Comparison of ENCODE assay signal across 8 cellular contexts in the genomic region with DNA sequence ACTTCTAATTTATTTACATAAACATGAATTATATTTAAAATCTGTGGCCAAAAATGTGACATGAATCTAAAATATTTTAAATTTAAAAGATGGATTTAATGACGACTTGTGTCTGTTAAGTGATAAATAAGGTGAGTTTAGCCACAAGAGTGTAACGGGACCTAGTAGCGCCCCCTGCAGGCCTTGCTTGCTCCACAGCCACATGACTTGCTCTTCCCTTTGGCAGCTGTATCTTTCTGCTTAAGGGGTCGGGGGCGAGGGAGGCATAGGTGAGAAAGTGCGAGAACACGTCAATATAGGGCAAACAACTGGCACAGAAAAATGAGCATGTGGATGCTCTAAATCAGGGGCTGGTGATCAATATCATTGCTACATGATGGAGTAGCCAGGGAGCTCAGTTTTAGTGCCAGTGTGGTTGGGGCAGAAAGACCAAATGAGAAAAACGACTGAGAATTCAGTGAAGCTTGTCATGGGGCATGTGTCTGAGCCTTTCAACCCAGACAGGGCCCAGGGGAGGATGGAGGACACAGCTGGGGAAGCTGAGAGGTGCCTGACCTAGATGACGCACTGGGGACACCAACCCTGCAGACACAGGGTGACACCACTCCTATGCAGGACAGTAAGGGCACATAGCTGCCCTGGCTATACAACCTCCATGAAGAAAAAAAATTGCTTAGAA. TPM values are rescaled to one million over a fixed set of nuclear protein-coding genes. Genes with fewer than 3 reads are reported as not detected.
DNase-seq lines count a peak whose midpoint lies in the region; ATAC-seq, FAIRE-seq and TF ChIP-seq lines count a peak whose summit lies in the region.

No MANE protein-coding gene starts in this region.

- BruUV-seq in OCI-LY7 (replicated peaks; lab: Mats Ljungman, UMichigan), result no TSS peak

- peak; percentile 89 for TF ChIP-seq CTCF in OCI-LY7 (conservative IDR thresholded peaks at IDR 0.05; ENCODE audit: low read length)

- no peak overlapping the region for H3K4me3 ChIP-seq in OCI-LY7 (ENCODE audit: low read depth, low read length, poor library complexity, severe bottlenecking)

- no peaks in the 10 kb centered on the region for H3K4me1 ChIP-seq in OCI-LY7 (ENCODE audit: insufficient read depth, low read length, poor library complexity, severe bottlenecking)

- no peak overlapping the region for H3K4me2 ChIP-seq in OCI-LY7 (ENCODE audit: low read length)

- H3K79me2 ChIP-seq in OCI-LY7 (ENCODE audit: insufficient read depth, low read depth, low read length), result no peaks in the 10 kb centered on the region

- no peaks in the 10 kb centered on the region for H3K9me2 ChIP-seq in OCI-LY7 (ENCODE audit: insufficient read depth, low read length)

- peak; percentile 75 for DNase-seq in ACHN
- DNase-seq in GM18507 (ENCODE audit: extremely low spot score, insufficient read length, low read depth), result peak; percentile 5
- DNase-seq in OCI-LY7 (ENCODE audit: low spot score), result peak; percentile 58
- DNase-seq in activated T-helper 9 cell treated with anti-CD3 and anti-CD28 coated beads, Interleukin-2, amount 50 U/mL, for 16 hours (ENCODE audit: low read depth), result peak; percentile 55
- DNase-seq in left cardiac atrium, result peak; percentile 56
- DNase-seq in stimulated activated CD4-positive, alpha-beta T cell treated with anti-CD3 and anti-CD28 coated beads, Interleukin-12 subunit alpha, Interleukin-12 subunit beta, amount 100 ng/mL, for 4 hours, result peak; percentile 69
- DNase-seq in GDM1 (lab: John Stamatoyannopoulos, UW), result no peak

- intact Hi-C loops in OCI-LY7 (cut with micrococcal nuclease; ENCODE audit: unreplicated experiment) (no loop called here), left cardiac atrium (cut with DNase I) (no loop called here)

- no peak for FAIRE-seq in GM18507 (lab: Jason Lieb, UNC)

- peaks cover 96% of the 10 kb centered on the region for H3K36me3 ChIP-seq in OCI-LY7 (ENCODE audit: insufficient read depth, low read length)

- CTCF ChIA-PET in OCI-LY7 (lab: Charles Lee; ENCODE audit: unreplicated experiment), result interaction anchor here (0.6 to 1.1 kb wide), 4 partner anchors 26 to 120 kb away, joined by 3 to 4 read pairs (median 4); no protein-coding TSS in a partner anchor

- POLR2A ChIA-PET in OCI-LY7 (lab: Charles Lee), result interaction anchor here (1.3 kb wide), 1 partner anchor 30 kb away, joined by 3 read pairs; no protein-coding TSS in a partner anchor

- no peak overlapping the region for H3K27ac ChIP-seq in OCI-LY7 (ENCODE audit: low read depth, low read length, poor library complexity, severe bottlenecking)

- no peak overlapping the region for H2AFZ ChIP-seq in OCI-LY7 (ENCODE audit: low read length)

- peaks cover 4% of the 10 kb centered on the region; the same call in 1 of the 2 replicates for H4K20me1 ChIP-seq in OCI-LY7 (ENCODE audit: insufficient read depth, low read length)

- ATAC-seq in left cardiac atrium (no peak), GM21526 (IDR thresholded peaks at IDR 0.05; ENCODE audit: low FRiP score, unreplicated experiment) (no peak)

- in situ Hi-C loops in ACHN (cut with HindIII; ENCODE audit: low pct_ligation_motif_present, low pct_unique_long_range_greater_than_20kb, low sequenced_read_pairs), result no loop called here

- no peaks in the 10 kb centered on the region for H3K9me3 ChIP-seq in OCI-LY7 (ENCODE audit: low read length)

RNA-seq across cellular contexts. Expression of a gene that starts 49.8 kb away (rescaled TPM):
- total RNA-seq in OCI-LY7 (2014; rRNA removed; shearing (Covaris generic)), result 23.5 and 27.4 TPM in 2 replicates
- total RNA-seq in OCI-LY7 (2022) (33.0 and 36.3 TPM in 2 replicates), left cardiac atrium (1 to 10 TPM; 7.9 to 8.7 TPM)
